In genomic region chr7:2553831-2554581, GRCh38 we compare ENCODE assay signal across 9 cellular contexts. TPM values are rescaled to one million over a fixed set of nuclear protein-coding genes. Genes with fewer than 3 reads are reported as not detected.
DNase-seq lines count a peak whose midpoint lies in the region; ATAC-seq and TF ChIP-seq lines count a peak whose summit lies in the region.
"Had no signal": no experiment of that assay in that cellular context is flagged by ENCODE, and none has a peak within 500 bp of the region (broad histone marks: within the 10 kb centered on the region; RNA-seq: fewer than 3 reads in every experiment).

No MANE protein-coding gene starts in this region.

- no peaks in the 10 kb centered on the region for H3K9me3 Mint-ChIP-seq in T-cell
- peaks cover 12% of the 10 kb centered on the region for H3K9me3 Mint-ChIP-seq in glutamatergic neuron (ENCODE audit: unreplicated experiment)

- POLR2A ChIA-PET in T-cell (lab: Charles Lee), result no interaction called here

- H3K4me1 Mint-ChIP-seq in T-cell, result peaks cover 41 to 48% (median 41%) of the 10 kb centered on the region in 3 donors
- peaks cover 5% of the 10 kb centered on the region for H3K4me1 Mint-ChIP-seq in glutamatergic neuron (ENCODE audit: low read depth, unreplicated experiment)

- H3K4me3 ChIP-seq in skin epidermis, result peak overlapping the region; percentile 68 to 99 (median 86)

- no peak for ATAC-seq in T-cell (replicated peaks in 1 of 4)
- no peak for ATAC-seq in HG02938 (IDR thresholded peaks at IDR 0.05; ENCODE audit: unreplicated experiment)

- peak overlapping the region in 13 of 21 experiments; percentile 11 to 100 (median 99) for H3K27ac ChIP-seq in skin epidermis

- H3K27ac Mint-ChIP-seq in T-cell (peak overlapping the region; percentile 76 to 80), glutamatergic neuron (ENCODE audit: unreplicated experiment) (peak overlapping the region; percentile 73)

- CTCF ChIA-PET in T-cell (lab: Charles Lee), result interaction anchor here in 1 of 2 donors (0.7 kb wide), 1 partner anchor 1365 kb away, joined by 4 read pairs; no protein-coding TSS in a partner anchor

- no peaks in the 10 kb centered on the region for H3K27me3 Mint-ChIP-seq in T-cell
- H3K27me3 Mint-ChIP-seq in glutamatergic neuron (ENCODE audit: unreplicated experiment), result peaks cover 3% of the 10 kb centered on the region

- DNase-seq in DMS 273 (lab: John Stamatoyannopoulos, UW; ENCODE audit: unreplicated experiment), result peak; percentile 71
- DNase-seq in DMS 273 treated with DMSO at 0.1 percent for 48 hours (lab: John Stamatoyannopoulos, UW), result no peak
- DNase-seq in T-cell, result no peak
- DNase-seq in glutamatergic neuron, result peak; percentile 47
- no peak for DNase-seq in dermis blood vessel endothelial cell
- no peak for DNase-seq in NOMO-1 treated with dmso at 0.1 percent for 144 hours (lab: John Stamatoyannopoulos, UW; ENCODE audit: unreplicated experiment)
- DNase-seq: NCI-H2107 had no signal

- no peak for TF ChIP-seq CTCF in glutamatergic neuron (IDR thresholded peaks at IDR 0.05; ENCODE audit: partially characterized antibody, unreplicated experiment)

- H3K4me3 Mint-ChIP-seq in T-cell (peak overlapping the region; percentile 83 to 86 (median 85)), glutamatergic neuron (ENCODE audit: unreplicated experiment) (peak overlapping the region; percentile 80)

- H3K36me3 Mint-ChIP-seq in T-cell, result peaks cover 14% of the 10 kb centered on the region
- no peaks in the 10 kb centered on the region for H3K36me3 Mint-ChIP-seq in glutamatergic neuron (ENCODE audit: unreplicated experiment)

RNA-seq across cellular contexts. Expression of gene BRAT1, which starts 1.3 kb away (rescaled TPM):
- total RNA-seq in T-cell, result 10 to 100 TPM; 23.6 to 46.2 (median 43.1) TPM
- 30.5 TPM for total RNA-seq in glutamatergic neuron (ENCODE audit: unreplicated experiment)
- 31.7 and 38.0 TPM in 2 replicates for total RNA-seq in dermis blood vessel endothelial cell

RNA-seq across cellular contexts. Expression of gene IQCE, which starts 4.8 kb away (rescaled TPM):
- total RNA-seq in T-cell (10 to 100 TPM in 1 of 5 donors, 1 to 10 TPM in 4; 4.5 to 11.7 (median 8.0) TPM), glutamatergic neuron (ENCODE audit: unreplicated experiment) (12.0 TPM), dermis blood vessel endothelial cell (6.0 and 10.4 TPM in 2 replicates)

RNA-seq across cellular contexts. Expression of gene LFNG, which starts 34.4 kb away (rescaled TPM):
- total RNA-seq in T-cell, result 100 to 1,000 TPM; 110 to 198 (median 182) TPM
- total RNA-seq in glutamatergic neuron (ENCODE audit: unreplicated experiment), result 75.5 TPM
- 26.4 and 36.4 TPM in 2 replicates for total RNA-seq in dermis blood vessel endothelial cell

Comparison
In these comparisons a context has a peak if more than half of its experiments do, and no peak if none do; other contexts are left out.
1. DNase-seq: peak in DMS 273 (single experiment) and glutamatergic neuron (single experiment); none in DMS 273 treated with DMSO at 0.1 percent for 48 hours (single experiment), T-cell (0 of 34), dermis blood vessel endothelial cell (single experiment) and NOMO-1 treated with dmso at 0.1 percent for 144 hours (single experiment).